ENCODE assay signal across 1 cellular context in genomic region chr3:197349368-197349767, GRCh38.
TF ChIP-seq lines count a peak whose summit lies in the region.

No MANE protein-coding gene starts in this region.

TF ChIP-seq in H1, 55 proteins besides CTCF, POLR2A, EP300 and RAD21:
- TF ChIP-seq CEBPB (IDR thresholded peaks at IDR 0.05; ENCODE audit: low read depth, low read length) (peak; percentile 66), MAX (IDR thresholded peaks at IDR 0.05) (no peak), MAFK (IDR thresholded peaks at IDR 0.05; ENCODE audit: low read depth, low read length) (no peak), SIX5 (IDR thresholded peaks at IDR 0.05; ENCODE audit: low read depth, low read length) (no peak), GTF2F1 (IDR thresholded peaks at IDR 0.05; ENCODE audit: borderline replicate concordance, low read depth, low read length) (no peak), POLR2AphosphoS5 (IDR thresholded peaks at IDR 0.05; ENCODE audit: low read depth, low read length) (no peak), YY1 (IDR thresholded peaks at IDR 0.05; ENCODE audit: low read depth, low read length) (no peak), NANOG (IDR thresholded peaks at IDR 0.05; ENCODE audit: insufficient read depth, low read depth, low read length, poor library complexity, severe bottlenecking) (no peak), KDM4A (IDR thresholded peaks at IDR 0.05; ENCODE audit: low read depth, low read length, severe bottlenecking) (no peak), HDAC6 (IDR thresholded peaks at IDR 0.05; ENCODE audit: low read depth, low read length) (no peak), TEAD4 (IDR thresholded peaks at IDR 0.05; ENCODE audit: low read depth, low read length) (peak; percentile 92), ZNF274 (IDR thresholded peaks at IDR 0.05; ENCODE audit: borderline replicate concordance, extremely low read depth, low read length) (no peak), HDAC2 (IDR thresholded peaks at IDR 0.05; ENCODE audit: borderline replicate concordance in 1 of 2, low read depth in 2 of 2, low read length in 2 of 2) (no peak)
